In the genomic region with DNA sequence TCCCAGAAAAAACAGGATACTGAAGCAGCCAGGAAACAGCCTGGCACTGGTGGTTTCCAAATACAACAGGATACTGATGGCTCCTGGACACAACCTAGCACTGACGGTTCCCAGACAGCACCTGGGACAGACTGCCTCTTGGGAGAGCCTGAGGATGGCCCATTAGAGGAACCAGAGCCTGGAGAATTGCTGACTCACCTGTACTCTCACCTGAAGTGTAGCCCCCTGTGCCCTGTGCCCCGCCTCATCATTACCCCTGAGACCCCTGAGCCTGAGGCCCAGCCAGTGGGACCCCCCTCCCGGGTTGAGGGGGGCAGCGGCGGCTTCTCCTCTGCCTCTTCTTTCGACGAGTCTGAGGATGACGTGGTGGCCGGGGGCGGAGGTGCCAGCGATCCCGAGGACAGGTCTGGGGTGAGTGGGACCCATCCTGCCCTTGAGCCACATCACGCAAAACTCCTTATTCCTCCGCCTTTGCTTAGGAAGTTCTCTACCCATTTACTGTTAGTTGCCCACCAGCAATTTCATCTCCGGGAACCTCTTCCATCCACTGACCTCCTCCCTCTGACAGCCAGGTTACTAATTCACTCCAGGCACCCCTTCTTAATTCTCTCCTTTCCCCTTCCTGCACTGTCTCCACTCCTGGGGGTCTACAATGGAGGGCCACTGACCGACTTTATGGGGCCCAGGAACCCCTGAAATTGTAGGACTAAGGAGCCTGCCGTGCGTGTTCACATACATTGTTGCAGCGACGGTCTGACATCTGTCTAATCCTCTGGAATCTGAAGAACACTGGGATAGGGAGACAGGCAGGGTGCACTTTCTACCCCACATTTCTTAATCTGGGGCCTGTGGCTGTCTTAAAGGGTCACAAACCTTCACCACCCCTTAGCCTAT, we compare ENCODE assay signal across 8 cellular contexts. TPM values are rescaled to one million over a fixed set of nuclear protein-coding genes. Genes with fewer than 3 reads are reported as not detected.
DNase-seq lines count a peak whose midpoint lies in the region; ATAC-seq, FAIRE-seq and TF ChIP-seq lines count a peak whose summit lies in the region.

No MANE protein-coding gene starts in this region.

- ATAC-seq in HepG2 (no peak), thoracic aorta (ENCODE audit: insufficient number of reproducible peaks, low FRiP score, low read depth) (no peak), GM19463 (IDR thresholded peaks at IDR 0.05; ENCODE audit: unreplicated experiment) (no peak)

- H3K4me3 Mint-ChIP-seq in brain = peak overlapping the region; percentile 93 to 99 (median 96)

- no peak for TF ChIP-seq RAD21 in HepG2 (CRISPR knock-in tag; IDR thresholded peaks at IDR 0.05)

- H3K27ac Mint-ChIP-seq in brain = peak overlapping the region; percentile 92 to 99 (median 96)

- H3K9me3 Mint-ChIP-seq in brain = no peaks in the 10 kb centered on the region

- H4K20me1 ChIP-seq in HepG2 (ENCODE audit: insufficient read depth, low read length) = 0 out of 2 replicates have a peak, but pooled peaks cover 4% of the 10 kb centered on the region

- H3K36me3 Mint-ChIP-seq in brain = peaks cover 32% of the 10 kb centered on the region

- BruUV-seq in HepG2 (replicated peaks; lab: Mats Ljungman, UMichigan) = no TSS peak

- H3K36me3 ChIP-seq in BE2C (no peaks in the 10 kb centered on the region), HepG2 (replicated peaks in 1 of 2; ENCODE audit: control insufficient read depth in 1 of 2, insufficient read depth in 2 of 2, low read length in 2 of 2) (peaks cover under 1 to 6% of the 10 kb centered on the region in 2 experiments; a peak in 1 of 5 replicates), thoracic aorta (no peaks in the 10 kb centered on the region)

- H3K4me3 ChIP-seq in BE2C (ENCODE audit: low read depth, low read length) (peak overlapping the region; percentile 84), LNCaP clone FGC (ENCODE audit: low read depth, low read length) (peak overlapping the region; percentile 92), HepG2 (replicated peaks in 1 of 3; ENCODE audit: insufficient read depth in 1 of 3, low read depth in 2 of 3, low read length in 3 of 3) (peak overlapping the region; percentile 90 to 99 (median 92)), thoracic aorta (peak overlapping the region; percentile 87)

- TF ChIP-seq POLR2A in HepG2 (IDR thresholded peaks at IDR 0.05; ENCODE audit: insufficient read depth in 1 of 2, low read depth in 2 of 2, low read length in 2 of 2) = no peak

- peaks cover 53% of the 10 kb centered on the region for H3K79me2 ChIP-seq in HepG2 (ENCODE audit: insufficient read depth, low read length)

- FAIRE-seq in HepG2 (lab: Jason Lieb, UNC) = no peak

- peak overlapping the region; percentile 94 for H3K4me2 ChIP-seq in HepG2 (ENCODE audit: low read depth, low read length)

- in situ Hi-C loops in HepG2 (cut with HindIII; ENCODE audit: extremely low pct_ligation_motif_present, low pct_unique_long_range_greater_than_20kb) = loop anchor here (5.0 kb wide), 1 partner anchor 34 kb away; the partner anchor contains the start of genes ACTMAP and SNRPA

- peaks cover 12% of the 10 kb centered on the region for H3K27me3 Mint-ChIP-seq in brain

- TF ChIP-seq EP300 in HepG2 (IDR thresholded peaks at IDR 0.05; ENCODE audit: low read depth in 2 of 2, low read length in 2 of 2) = no peak
- TF ChIP-seq EP300 in HepG2 (CRISPR knock-in tag; IDR thresholded peaks at IDR 0.05; ENCODE audit: borderline replicate concordance) = no peak

- intact Hi-C loops in HepG2 (cut with micrococcal nuclease; ENCODE audit: unreplicated experiment) = loop anchor here (2.0 to 5.0 kb wide), 2 partner anchors 33 to 89 kb away; partner anchors contain the start of genes ACTMAP and SNRPA

- H2AFZ ChIP-seq in HepG2 (ENCODE audit: low read length) = no peak overlapping the region

- 2% methylated on average over 13 of the region's 20 CpGs for WGBS in HepG2 (ENCODE audit: low lambda C conversion rate)

- CTCF ChIA-PET in HepG2 (lab: Yijun Ruan, JAX; ENCODE audit: low intra/inter-chr PET ratio, low total read pairs) = no interaction called here

- H3K4me1 Mint-ChIP-seq in brain = peaks cover 76% of the 10 kb centered on the region

- H3K4me1 ChIP-seq in BE2C (peaks cover 4% of the 10 kb centered on the region; the same call in 1 of the 2 replicates), HepG2 (ENCODE audit: insufficient read depth, low read length) (peaks cover 53% of the 10 kb centered on the region), thoracic aorta (ENCODE audit: control insufficient read depth in 1 of 2, low read depth in 2 of 2) (peaks cover 27 to 56% of the 10 kb centered on the region in 2 donors)

- H3K27ac ChIP-seq in HepG2 (ENCODE audit: extremely low read length, insufficient read depth, low read length) = peak overlapping the region; percentile 95
- peak overlapping the region; percentile 99 for H3K27ac ChIP-seq in thoracic aorta

- POLR2A ChIA-PET in HepG2 (lab: Yijun Ruan, JAX) = interaction anchor here (0.7 to 2.4 kb wide), 21 partner anchors 8 to 89 kb away, joined by 3 to 30 read pairs (median 5); partner anchors contain the start of genes ACTMAP, EGLN2, RAB4B and SNRPA

- H3K27me3 ChIP-seq in BE2C (no peaks in the 10 kb centered on the region), HepG2 (ENCODE audit: control insufficient read depth in 1 of 2, insufficient read depth in 2 of 2, low read length in 2 of 2) (no peaks in the 10 kb centered on the region; a peak in 1 of 5 replicates), thoracic aorta (replicated peaks; ENCODE audit: insufficient read depth) (no peaks in the 10 kb centered on the region)

- no peak for TF ChIP-seq CTCF in BE2C (IDR thresholded peaks at IDR 0.05; ENCODE audit: low read depth, low read length)
- TF ChIP-seq CTCF in LNCaP clone FGC (IDR thresholded peaks at IDR 0.05; ENCODE audit: control insufficient read depth, extremely low read depth, insufficient read depth) = no peak
- TF ChIP-seq CTCF in brain (conservative IDR thresholded peaks at IDR 0.05) = no peak
- TF ChIP-seq CTCF in HepG2 (CRISPR knock-in tag; IDR thresholded peaks at IDR 0.05) = no peak
- no peak for TF ChIP-seq CTCF in thoracic aorta (IDR thresholded peaks at IDR 0.05)

- H3K9ac ChIP-seq in HepG2 (ENCODE audit: insufficient read depth, low read depth, low read length) = peak overlapping the region; percentile 96

- no peak for DNase-seq in BE2C
- DNase-seq in LNCaP clone FGC (ENCODE audit: low read depth) = no peak
- peak; percentile 18 for DNase-seq in HepG2 (ENCODE audit: low spot score)
- DNase-seq in thoracic aorta (ENCODE audit: low spot score) = no peak
- DNase-seq in NCI-H1092 treated with DMSO at 0.1 percent for 48 hours (lab: John Stamatoyannopoulos, UW) = no peak
- DNase-seq in mesenteric fat pad (ENCODE audit: low spot score) = no peak

- H3K9me3 ChIP-seq in BE2C = no peaks in the 10 kb centered on the region
- no peaks in the 10 kb centered on the region for H3K9me3 ChIP-seq in HepG2 (ENCODE audit: low read length)
- no peaks in the 10 kb centered on the region for H3K9me3 ChIP-seq in thoracic aorta

RNA-seq across cellular contexts. Expression of gene ITPKC, which starts 1.2 kb away (rescaled TPM):
- 8.8 TPM for polyA plus RNA-seq in BE2C (2012; ENCODE audit: insufficient read depth, insufficient read length, low read depth)
- polyA plus RNA-seq in brain (ENCODE audit: insufficient read depth, low read depth, low replicate concordance) (9.1 TPM), HepG2 (2011; rRNA removed) (6.9 and 12.4 TPM in 2 replicates)
- total RNA-seq in HepG2 (2016; rRNA removed; fragmentation: Illumina TruSeq; extraction: Trizol) (11.2 and 11.3 TPM in 2 replicates), thoracic aorta (10 to 100 TPM; 45.4 to 79.4 TPM), mesenteric fat pad (53.1 TPM)
- 2.2 and 2.9 TPM in 2 replicates for total RNA-seq in HepG2 (2016; cell fraction: cytosol; rRNA removed; fragmentation: Illumina TruSeq; extraction: Trizol; ENCODE audit: low read depth)
- 11.1 and 11.2 TPM in 2 replicates for total RNA-seq in HepG2 (2016; cell fraction: insoluble cytoplasmic fraction; rRNA removed; fragmentation: Illumina TruSeq; extraction: Trizol)
- total RNA-seq in HepG2 (2016; cell fraction: membrane; rRNA removed; fragmentation: Illumina TruSeq; extraction: Trizol) = 6.2 and 7.0 TPM in 2 replicates
- total RNA-seq in HepG2 (2016; cell fraction: nucleus; rRNA removed; fragmentation: Illumina TruSeq; extraction: Trizol) = 9.4 and 10.1 TPM in 2 replicates
- 7.5 and 8.3 TPM in 2 replicates for polyA plus RNA-seq in HepG2 (2011; cell fraction: cytosol; rRNA removed)
- 10.9 and 11.5 TPM in 2 replicates for polyA plus RNA-seq in HepG2 (2011; cell fraction: nucleus; rRNA removed)
- polyA plus RNA-seq in HepG2 (2012) = 5.5 and 8.9 TPM in 2 replicates
- 1.6 and 1.9 TPM in 2 replicates for polyA plus RNA-seq in HepG2 (2016; cell fraction: cytosol; fragmentation: Illumina TruSeq; extraction: Trizol; ENCODE audit: low read depth)
- polyA plus RNA-seq in HepG2 (2016; cell fraction: insoluble cytoplasmic fraction; fragmentation: Illumina TruSeq; extraction: Trizol; ENCODE audit: low read depth) = 9.6 and 11.1 TPM in 2 replicates
- 4.0 and 4.4 TPM in 2 replicates for polyA plus RNA-seq in HepG2 (2016; cell fraction: membrane; fragmentation: Illumina TruSeq; extraction: Trizol; ENCODE audit: low read depth)
- 16.8 and 17.2 TPM in 2 replicates for polyA plus RNA-seq in HepG2 (2016; cell fraction: nucleus; fragmentation: Illumina TruSeq; extraction: Trizol; ENCODE audit: insufficient read depth, low read depth)
- polyA minus RNA-seq in HepG2 (2011; rRNA and poly(A)+ RNA removed; ENCODE audit: low replicate concordance) = 7.6 and 22.0 TPM in 2 replicates
- polyA minus RNA-seq in HepG2 (2011; cell fraction: cytosol; rRNA and poly(A)+ RNA removed) = 4.2 and 6.6 TPM in 2 replicates
- 5.5 and 7.5 TPM in 2 replicates for polyA minus RNA-seq in HepG2 (2011; cell fraction: nucleus; rRNA and poly(A)+ RNA removed)

RNA-seq across cellular contexts. Expression of gene COQ8B, which starts 1.4 kb away (rescaled TPM):
- 24.1 TPM for polyA plus RNA-seq in BE2C (2012; ENCODE audit: insufficient read depth, insufficient read length, low read depth)
- polyA plus RNA-seq in brain (ENCODE audit: insufficient read depth, low read depth, low replicate concordance) (36.4 TPM), HepG2 (2011; rRNA removed) (12.3 and 14.7 TPM in 2 replicates)
- total RNA-seq in HepG2 (2016; rRNA removed; fragmentation: Illumina TruSeq; extraction: Trizol) (10.3 and 17.2 TPM in 2 replicates), thoracic aorta (100 to 1,000 TPM in 1 of 2 donors, 10 to 100 TPM in 1; 53.6 to 127 TPM), mesenteric fat pad (16.8 TPM)
- total RNA-seq in HepG2 (2016; cell fraction: cytosol; rRNA removed; fragmentation: Illumina TruSeq; extraction: Trizol; ENCODE audit: low read depth) = 11.6 and 12.3 TPM in 2 replicates
- total RNA-seq in HepG2 (2016; cell fraction: insoluble cytoplasmic fraction; rRNA removed; fragmentation: Illumina TruSeq; extraction: Trizol) = 8.6 and 17.5 TPM in 2 replicates
- total RNA-seq in HepG2 (2016; cell fraction: membrane; rRNA removed; fragmentation: Illumina TruSeq; extraction: Trizol) = 16.6 and 19.5 TPM in 2 replicates
- total RNA-seq in HepG2 (2016; cell fraction: nucleus; rRNA removed; fragmentation: Illumina TruSeq; extraction: Trizol) = 13.3 and 18.3 TPM in 2 replicates
- 9.9 and 15.6 TPM in 2 replicates for polyA plus RNA-seq in HepG2 (2011; cell fraction: cytosol; rRNA removed)
- 54.2 and 65.2 TPM in 2 replicates for polyA plus RNA-seq in HepG2 (2011; cell fraction: nucleus; rRNA removed)
- polyA plus RNA-seq in HepG2 (2012) = 8.7 and 13.0 TPM in 2 replicates
- polyA plus RNA-seq in HepG2 (2016; cell fraction: cytosol; fragmentation: Illumina TruSeq; extraction: Trizol; ENCODE audit: low read depth) = 5.6 and 6.3 TPM in 2 replicates
- 7.8 and 9.6 TPM in 2 replicates for polyA plus RNA-seq in HepG2 (2016; cell fraction: insoluble cytoplasmic fraction; fragmentation: Illumina TruSeq; extraction: Trizol; ENCODE audit: low read depth)
- polyA plus RNA-seq in HepG2 (2016; cell fraction: membrane; fragmentation: Illumina TruSeq; extraction: Trizol; ENCODE audit: low read depth) = 8.1 and 8.4 TPM in 2 replicates
- polyA plus RNA-seq in HepG2 (2016; cell fraction: nucleus; fragmentation: Illumina TruSeq; extraction: Trizol; ENCODE audit: insufficient read depth, low read depth) = 21.5 and 25.0 TPM in 2 replicates
- 22.0 and 30.0 TPM in 2 replicates for polyA minus RNA-seq in HepG2 (2011; rRNA and poly(A)+ RNA removed; ENCODE audit: low replicate concordance)
- 7.7 and 9.0 TPM in 2 replicates for polyA minus RNA-seq in HepG2 (2011; cell fraction: cytosol; rRNA and poly(A)+ RNA removed)
- polyA minus RNA-seq in HepG2 (2011; cell fraction: nucleus; rRNA and poly(A)+ RNA removed) = 19.1 and 21.8 TPM in 2 replicates

RNA-seq across cellular contexts. Expression of gene NUMBL, which starts 27.7 kb away (rescaled TPM):
- polyA plus RNA-seq in BE2C (2012; ENCODE audit: insufficient read depth, insufficient read length, low read depth) = 30.6 TPM
- polyA plus RNA-seq in brain (ENCODE audit: insufficient read depth, low read depth, low replicate concordance) (27.2 TPM), HepG2 (2011; rRNA removed) (2.2 and 2.3 TPM in 2 replicates)
- total RNA-seq in HepG2 (2016; rRNA removed; fragmentation: Illumina TruSeq; extraction: Trizol) (0.20 and 0.49 TPM in 2 replicates), thoracic aorta (100 to 1,000 TPM; 101 to 133 TPM), mesenteric fat pad (63.8 TPM)
- total RNA-seq in HepG2 (2016; cell fraction: cytosol; rRNA removed; fragmentation: Illumina TruSeq; extraction: Trizol; ENCODE audit: low read depth) = 0.09 and 0.10 TPM in 2 replicates
- total RNA-seq in HepG2 (2016; cell fraction: insoluble cytoplasmic fraction; rRNA removed; fragmentation: Illumina TruSeq; extraction: Trizol) = 0.04 and 0.58 TPM in 2 replicates
- 0.25 and 0.52 TPM in 2 replicates for total RNA-seq in HepG2 (2016; cell fraction: membrane; rRNA removed; fragmentation: Illumina TruSeq; extraction: Trizol)
- 0.69 and 2.1 TPM in 2 replicates for total RNA-seq in HepG2 (2016; cell fraction: nucleus; rRNA removed; fragmentation: Illumina TruSeq; extraction: Trizol)
- 0.67 and 0.90 TPM in 2 replicates for polyA plus RNA-seq in HepG2 (2011; cell fraction: cytosol; rRNA removed)
- polyA plus RNA-seq in HepG2 (2011; cell fraction: nucleus; rRNA removed) = 21.6 and 25.2 TPM in 2 replicates
- polyA plus RNA-seq in HepG2 (2012) = 0.78 and 2.1 TPM in 2 replicates
- polyA plus RNA-seq in HepG2 (2016; cell fraction: cytosol; fragmentation: Illumina TruSeq; extraction: Trizol; ENCODE audit: low read depth) = 0.10 and 0.11 TPM in 2 replicates
- 0.27 and 0.56 TPM in 2 replicates for polyA plus RNA-seq in HepG2 (2016; cell fraction: insoluble cytoplasmic fraction; fragmentation: Illumina TruSeq; extraction: Trizol; ENCODE audit: low read depth)
- 0.07 and 0.19 TPM in 2 replicates for polyA plus RNA-seq in HepG2 (2016; cell fraction: membrane; fragmentation: Illumina TruSeq; extraction: Trizol; ENCODE audit: low read depth)
- 4.8 and 6.7 TPM in 2 replicates for polyA plus RNA-seq in HepG2 (2016; cell fraction: nucleus; fragmentation: Illumina TruSeq; extraction: Trizol; ENCODE audit: insufficient read depth, low read depth)
- polyA minus RNA-seq in HepG2 (2011; rRNA and poly(A)+ RNA removed; ENCODE audit: low replicate concordance) = 1.2 and 14.1 TPM in 2 replicates
- 0.35 and 0.99 TPM in 2 replicates for polyA minus RNA-seq in HepG2 (2011; cell fraction: cytosol; rRNA and poly(A)+ RNA removed)
- 2.8 and 2.9 TPM in 2 replicates for polyA minus RNA-seq in HepG2 (2011; cell fraction: nucleus; rRNA and poly(A)+ RNA removed)

RNA-seq across cellular contexts. Expression of gene ACTMAP, which starts 32.1 kb away (rescaled TPM):
- 21.1 TPM for polyA plus RNA-seq in BE2C (2012; ENCODE audit: insufficient read depth, insufficient read length, low read depth)
- 20.5 TPM for polyA plus RNA-seq in brain (ENCODE audit: insufficient read depth, low read depth, low replicate concordance)
- 2.2 and 3.9 TPM in 2 replicates for total RNA-seq in HepG2 (2016; rRNA removed; fragmentation: Illumina TruSeq; extraction: Trizol)
- 2.1 and 5.1 TPM in 2 replicates for total RNA-seq in HepG2 (2016; cell fraction: cytosol; rRNA removed; fragmentation: Illumina TruSeq; extraction: Trizol; ENCODE audit: low read depth)
- 2.2 and 3.3 TPM in 2 replicates for total RNA-seq in HepG2 (2016; cell fraction: insoluble cytoplasmic fraction; rRNA removed; fragmentation: Illumina TruSeq; extraction: Trizol)
- total RNA-seq in HepG2 (2016; cell fraction: membrane; rRNA removed; fragmentation: Illumina TruSeq; extraction: Trizol) = 4.4 and 4.8 TPM in 2 replicates
- 3.9 and 4.4 TPM in 2 replicates for total RNA-seq in HepG2 (2016; cell fraction: nucleus; rRNA removed; fragmentation: Illumina TruSeq; extraction: Trizol)
- 7.9 and 11.3 TPM in 2 replicates for polyA plus RNA-seq in HepG2 (2011; rRNA removed)
- 4.7 and 5.7 TPM in 2 replicates for polyA plus RNA-seq in HepG2 (2011; cell fraction: cytosol; rRNA removed)
- polyA plus RNA-seq in HepG2 (2011; cell fraction: nucleus; rRNA removed) = 30.8 and 31.7 TPM in 2 replicates
- polyA plus RNA-seq in HepG2 (2012) = 13.1 and 16.5 TPM in 2 replicates
- 4.5 and 4.7 TPM in 2 replicates for polyA plus RNA-seq in HepG2 (2016; cell fraction: cytosol; fragmentation: Illumina TruSeq; extraction: Trizol; ENCODE audit: low read depth)
- 10.5 and 13.7 TPM in 2 replicates for polyA plus RNA-seq in HepG2 (2016; cell fraction: insoluble cytoplasmic fraction; fragmentation: Illumina TruSeq; extraction: Trizol; ENCODE audit: low read depth)
- polyA plus RNA-seq in HepG2 (2016; cell fraction: membrane; fragmentation: Illumina TruSeq; extraction: Trizol; ENCODE audit: low read depth) = 12.4 and 14.6 TPM in 2 replicates
- polyA plus RNA-seq in HepG2 (2016; cell fraction: nucleus; fragmentation: Illumina TruSeq; extraction: Trizol; ENCODE audit: insufficient read depth, low read depth) = 46.1 and 49.5 TPM in 2 replicates
- 11.2 and 11.8 TPM in 2 replicates for polyA minus RNA-seq in HepG2 (2011; rRNA and poly(A)+ RNA removed; ENCODE audit: low replicate concordance)
- polyA minus RNA-seq in HepG2 (2011; cell fraction: cytosol; rRNA and poly(A)+ RNA removed) = 8.1 and 9.0 TPM in 2 replicates
- polyA minus RNA-seq in HepG2 (2011; cell fraction: nucleus; rRNA and poly(A)+ RNA removed) = 5.2 and 5.3 TPM in 2 replicates
- total RNA-seq in thoracic aorta = 1 to 10 TPM in 1 of 2 donors, under 1 TPM in 1; 0.68 to 1.1 TPM
- 5.6 TPM for total RNA-seq in mesenteric fat pad

RNA-seq across cellular contexts. Expression of gene SNRPA, which starts 32.9 kb away (rescaled TPM):
- 73.9 TPM for polyA plus RNA-seq in BE2C (2012; ENCODE audit: insufficient read depth, insufficient read length, low read depth)
- polyA plus RNA-seq in brain (ENCODE audit: insufficient read depth, low read depth, low replicate concordance) (96.2 TPM), HepG2 (2011; rRNA removed) (111 and 162 TPM in 2 replicates)
- total RNA-seq in HepG2 (2016; rRNA removed; fragmentation: Illumina TruSeq; extraction: Trizol) (55.6 and 59.6 TPM in 2 replicates), thoracic aorta (100 to 1,000 TPM in 1 of 2 donors, 10 to 100 TPM in 1; 40.4 to 107 TPM), mesenteric fat pad (41.3 TPM)
- total RNA-seq in HepG2 (2016; cell fraction: cytosol; rRNA removed; fragmentation: Illumina TruSeq; extraction: Trizol; ENCODE audit: low read depth) = 30.9 and 37.5 TPM in 2 replicates
- 43.3 and 60.9 TPM in 2 replicates for total RNA-seq in HepG2 (2016; cell fraction: insoluble cytoplasmic fraction; rRNA removed; fragmentation: Illumina TruSeq; extraction: Trizol)
- total RNA-seq in HepG2 (2016; cell fraction: membrane; rRNA removed; fragmentation: Illumina TruSeq; extraction: Trizol) = 30.2 and 35.2 TPM in 2 replicates
- total RNA-seq in HepG2 (2016; cell fraction: nucleus; rRNA removed; fragmentation: Illumina TruSeq; extraction: Trizol) = 40.9 and 42.9 TPM in 2 replicates
- 36.8 and 67.8 TPM in 2 replicates for polyA plus RNA-seq in HepG2 (2011; cell fraction: cytosol; rRNA removed)
- polyA plus RNA-seq in HepG2 (2011; cell fraction: nucleus; rRNA removed) = 112 and 136 TPM in 2 replicates
- polyA plus RNA-seq in HepG2 (2012) = 55.3 and 58.7 TPM in 2 replicates
- polyA plus RNA-seq in HepG2 (2016; cell fraction: cytosol; fragmentation: Illumina TruSeq; extraction: Trizol; ENCODE audit: low read depth) = 31.4 and 37.9 TPM in 2 replicates
- polyA plus RNA-seq in HepG2 (2016; cell fraction: insoluble cytoplasmic fraction; fragmentation: Illumina TruSeq; extraction: Trizol; ENCODE audit: low read depth) = 87.1 and 104 TPM in 2 replicates
- polyA plus RNA-seq in HepG2 (2016; cell fraction: membrane; fragmentation: Illumina TruSeq; extraction: Trizol; ENCODE audit: low read depth) = 41.6 and 53.2 TPM in 2 replicates
- 106 and 112 TPM in 2 replicates for polyA plus RNA-seq in HepG2 (2016; cell fraction: nucleus; fragmentation: Illumina TruSeq; extraction: Trizol; ENCODE audit: insufficient read depth, low read depth)
- 182 and 255 TPM in 2 replicates for polyA minus RNA-seq in HepG2 (2011; rRNA and poly(A)+ RNA removed; ENCODE audit: low replicate concordance)
- 80.0 and 106 TPM in 2 replicates for polyA minus RNA-seq in HepG2 (2011; cell fraction: cytosol; rRNA and poly(A)+ RNA removed)
- 49.1 and 73.4 TPM in 2 replicates for polyA minus RNA-seq in HepG2 (2011; cell fraction: nucleus; rRNA and poly(A)+ RNA removed)

Comparison
In these comparisons a context has a peak if more than half of its experiments do, and no peak if none do; other contexts are left out.
1. RNA of gene NUMBL, which starts 27.7 kb away (total RNA-seq): 101 to 133 TPM in thoracic aorta and 63.8 TPM in mesenteric fat pad (single experiment); 0.04 to 2.1 TPM in HepG2; every median in the first group is over 10 times any median in the second.
2. Peak in every context shown above with its lines, with median percentiles within 50 percentile points of each other: H3K4me3 ChIP-seq.